ENCODE assay signal across 1 cellular context in genomic region chr6:88891135-88891845, GRCh38.
TF ChIP-seq lines count a peak whose summit lies in the region.

No MANE protein-coding gene starts in this region.

TF ChIP-seq in K562, 482 proteins besides CTCF, POLR2A, EP300 and RAD21 (continues in another document):
- TF ChIP-seq ZNF274 (IDR thresholded peaks at IDR 0.05; ENCODE audit: borderline replicate concordance, low read depth, low read length) (no peak), SMAD4 (CRISPR knock-in tag; conservative IDR thresholded peaks at IDR 0.05) (0 out of 2 replicates have a peak, but pooled peaks have one; percentile 15), MAFG (tag; conservative IDR thresholded peaks at IDR 0.05) (peak; percentile 52), FIP1L1 (IDR thresholded peaks at IDR 0.05; ENCODE audit: low read depth, low read length, poor library complexity, severe bottlenecking) (no peak), HMBOX1 (IDR thresholded peaks at IDR 0.05) (0 out of 2 replicates have a peak, but pooled peaks have one; percentile 18), CBX8 (IDR thresholded peaks at IDR 0.05; ENCODE audit: borderline replicate concordance, extremely low read depth, low read depth, low read length, poor library complexity, severe bottlenecking) (no peak), CAMTA2 (CRISPR knock-in tag; conservative IDR thresholded peaks at IDR 0.05) (no peak), KDM1A (IDR thresholded peaks at IDR 0.05) (peak; percentile 52 to 63; a peak in 2 of 4 replicates), ERF (CRISPR knock-in tag; IDR thresholded peaks at IDR 0.05) (no peak), SMARCA4 (IDR thresholded peaks at IDR 0.05) (peak; percentile 85), L3MBTL2 (IDR thresholded peaks at IDR 0.05) (no peak), LEF1 (IDR thresholded peaks at IDR 0.05) (peak; percentile 67), STAT5A (IDR thresholded peaks at IDR 0.05; ENCODE audit: borderline replicate concordance, low read length) (peak; percentile 67), TAL1 (IDR thresholded peaks at IDR 0.05) (peak; percentile 77), ZNF785 (CRISPR knock-in tag; IDR thresholded peaks at IDR 0.05) (no peak), DPF2 (IDR thresholded peaks at IDR 0.05) (peak; percentile 87), SMARCC2 (IDR thresholded peaks at IDR 0.05; ENCODE audit: low read depth) (peak; percentile 69), ATF3 (IDR thresholded peaks at IDR 0.05) (peak; percentile 55; the same call in 1 of the 2 replicates), ATF3 (CRISPR knock-in tag; conservative IDR thresholded peaks at IDR 0.05) (no peak), ZKSCAN1 (IDR thresholded peaks at IDR 0.05; ENCODE audit: low read depth, low read length) (no peak), SMAD3 (CRISPR knock-in tag; conservative IDR thresholded peaks at IDR 0.05) (no peak), RBM15 (IDR thresholded peaks at IDR 0.05; ENCODE audit: insufficient read depth, low read length) (no peak), ARID1B (IDR thresholded peaks at IDR 0.05) (peak; percentile 87), NFIC (IDR thresholded peaks at IDR 0.05) (0 out of 2 replicates have a peak, but pooled peaks have one; percentile 19), POLR2AphosphoS5 (IDR thresholded peaks at IDR 0.05; ENCODE audit: control insufficient read depth, insufficient read depth, low read depth, low read length) (0 out of 2 replicates have a peak, but pooled peaks have one; percentile 48), ZNF280B (CRISPR knock-in tag; IDR thresholded peaks at IDR 0.05) (no peak), TARDBP (IDR thresholded peaks at IDR 0.05) (no peak), ZNF140 (CRISPR knock-in tag; IDR thresholded peaks at IDR 0.05) (no peak), GATA2 (CRISPR knock-in tag; IDR thresholded peaks at IDR 0.05) (peak; percentile 34; the same call in 1 of the 2 replicates), CBFA2T2 (conservative IDR thresholded peaks at IDR 0.05) (peak; percentile 46), NCOR1 (IDR thresholded peaks at IDR 0.05) (peak; percentile 70), PTTG1 (tag; IDR thresholded peaks at IDR 0.05; ENCODE audit: low read depth) (no peak), ESRRB (CRISPR knock-in tag; IDR thresholded peaks at IDR 0.05; ENCODE audit: borderline replicate concordance) (no peak), SOX6 (IDR thresholded peaks at IDR 0.05) (0 out of 2 replicates have a peak, but pooled peaks have one; percentile 47), TCF3 (CRISPR knock-in tag; IDR thresholded peaks at IDR 0.05) (peak; percentile 84), AFF4 (CRISPR knock-in tag; IDR thresholded peaks at IDR 0.05) (no peak), ZNF316 (IDR thresholded peaks at IDR 0.05) (peak; percentile 57), CTBP1 (IDR thresholded peaks at IDR 0.05; ENCODE audit: borderline replicate concordance) (no peak), BHLHE40 (IDR thresholded peaks at IDR 0.05; ENCODE audit: low read length) (no peak), NFE2 (IDR thresholded peaks at IDR 0.05; ENCODE audit: low read depth) (peak; percentile 57; the same call in 1 of the 2 replicates), ZNF239 (CRISPR knock-in tag; IDR thresholded peaks at IDR 0.05) (no peak)
- TF ChIP-seq, protein P1, sequence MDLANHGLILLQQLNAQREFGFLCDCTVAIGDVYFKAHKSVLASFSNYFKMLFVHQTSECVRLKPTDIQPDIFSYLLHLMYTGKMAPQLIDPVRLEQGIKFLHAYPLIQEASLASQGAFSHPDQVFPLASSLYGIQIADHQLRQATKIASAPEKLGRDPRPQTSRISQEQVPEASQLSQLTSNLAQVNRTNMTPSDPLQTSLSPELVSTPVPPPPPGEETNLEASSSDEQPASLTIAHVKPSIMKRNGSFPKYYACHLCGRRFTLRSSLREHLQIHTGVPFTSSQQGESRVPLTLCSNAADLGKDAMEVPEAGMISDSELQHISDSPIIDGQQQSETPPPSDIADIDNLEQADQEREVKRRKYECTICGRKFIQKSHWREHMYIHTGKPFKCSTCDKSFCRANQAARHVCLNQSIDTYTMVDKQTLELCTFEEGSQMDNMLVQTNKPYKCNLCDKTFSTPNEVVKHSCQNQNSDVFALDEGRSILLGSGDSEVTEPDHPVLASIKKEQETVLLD (IDR thresholded peaks at IDR 0.05), result no peak
- TF ChIP-seq, protein P2, sequence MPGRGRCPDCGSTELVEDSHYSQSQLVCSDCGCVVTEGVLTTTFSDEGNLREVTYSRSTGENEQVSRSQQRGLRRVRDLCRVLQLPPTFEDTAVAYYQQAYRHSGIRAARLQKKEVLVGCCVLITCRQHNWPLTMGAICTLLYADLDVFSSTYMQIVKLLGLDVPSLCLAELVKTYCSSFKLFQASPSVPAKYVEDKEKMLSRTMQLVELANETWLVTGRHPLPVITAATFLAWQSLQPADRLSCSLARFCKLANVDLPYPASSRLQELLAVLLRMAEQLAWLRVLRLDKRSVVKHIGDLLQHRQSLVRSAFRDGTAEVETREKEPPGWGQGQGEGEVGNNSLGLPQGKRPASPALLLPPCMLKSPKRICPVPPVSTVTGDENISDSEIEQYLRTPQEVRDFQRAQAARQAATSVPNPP (IDR thresholded peaks at IDR 0.05; ENCODE audit: borderline replicate concordance, insufficient read depth, insufficient read length), result no peak
- TF ChIP-seq, protein P3, sequence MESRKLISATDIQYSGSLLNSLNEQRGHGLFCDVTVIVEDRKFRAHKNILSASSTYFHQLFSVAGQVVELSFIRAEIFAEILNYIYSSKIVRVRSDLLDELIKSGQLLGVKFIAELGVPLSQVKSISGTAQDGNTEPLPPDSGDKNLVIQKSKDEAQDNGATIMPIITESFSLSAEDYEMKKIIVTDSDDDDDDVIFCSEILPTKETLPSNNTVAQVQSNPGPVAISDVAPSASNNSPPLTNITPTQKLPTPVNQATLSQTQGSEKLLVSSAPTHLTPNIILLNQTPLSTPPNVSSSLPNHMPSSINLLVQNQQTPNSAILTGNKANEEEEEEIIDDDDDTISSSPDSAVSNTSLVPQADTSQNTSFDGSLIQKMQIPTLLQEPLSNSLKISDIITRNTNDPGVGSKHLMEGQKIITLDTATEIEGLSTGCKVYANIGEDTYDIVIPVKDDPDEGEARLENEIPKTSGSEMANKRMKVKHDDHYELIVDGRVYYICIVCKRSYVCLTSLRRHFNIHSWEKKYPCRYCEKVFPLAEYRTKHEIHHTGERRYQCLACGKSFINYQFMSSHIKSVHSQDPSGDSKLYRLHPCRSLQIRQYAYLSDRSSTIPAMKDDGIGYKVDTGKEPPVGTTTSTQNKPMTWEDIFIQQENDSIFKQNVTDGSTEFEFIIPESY (CRISPR knock-in tag; IDR thresholded peaks at IDR 0.05), result no peak
- TF ChIP-seq, protein P4, sequence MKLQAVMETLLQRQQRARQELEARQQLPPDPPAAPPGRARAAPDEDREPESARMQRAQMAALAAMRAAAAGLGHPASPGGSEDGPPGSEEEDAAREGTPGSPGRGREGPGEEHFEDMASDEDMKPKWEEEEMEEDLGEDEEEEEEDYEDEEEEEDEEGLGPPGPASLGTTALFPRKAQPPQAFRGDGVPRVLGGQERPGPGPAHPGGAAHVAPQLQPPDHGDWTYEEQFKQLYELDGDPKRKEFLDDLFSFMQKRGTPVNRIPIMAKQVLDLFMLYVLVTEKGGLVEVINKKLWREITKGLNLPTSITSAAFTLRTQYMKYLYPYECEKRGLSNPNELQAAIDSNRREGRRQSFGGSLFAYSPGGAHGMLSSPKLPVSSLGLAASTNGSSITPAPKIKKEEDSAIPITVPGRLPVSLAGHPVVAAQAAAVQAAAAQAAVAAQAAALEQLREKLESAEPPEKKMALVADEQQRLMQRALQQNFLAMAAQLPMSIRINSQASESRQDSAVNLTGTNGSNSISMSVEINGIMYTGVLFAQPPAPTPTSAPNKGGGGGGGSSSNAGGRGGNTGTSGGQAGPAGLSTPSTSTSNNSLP (IDR thresholded peaks at IDR 0.05; ENCODE audit: borderline replicate concordance, low read depth, low read length), result peak; percentile 23; the same call in 1 of the 2 replicates
- TF ChIP-seq, protein P5, sequence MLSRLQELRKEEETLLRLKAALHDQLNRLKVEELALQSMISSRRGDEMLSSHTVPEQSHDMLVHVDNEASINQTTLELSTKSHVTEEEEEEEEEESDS (CRISPR knock-in tag; IDR thresholded peaks at IDR 0.05), result no peak
- TF ChIP-seq, protein P6, sequence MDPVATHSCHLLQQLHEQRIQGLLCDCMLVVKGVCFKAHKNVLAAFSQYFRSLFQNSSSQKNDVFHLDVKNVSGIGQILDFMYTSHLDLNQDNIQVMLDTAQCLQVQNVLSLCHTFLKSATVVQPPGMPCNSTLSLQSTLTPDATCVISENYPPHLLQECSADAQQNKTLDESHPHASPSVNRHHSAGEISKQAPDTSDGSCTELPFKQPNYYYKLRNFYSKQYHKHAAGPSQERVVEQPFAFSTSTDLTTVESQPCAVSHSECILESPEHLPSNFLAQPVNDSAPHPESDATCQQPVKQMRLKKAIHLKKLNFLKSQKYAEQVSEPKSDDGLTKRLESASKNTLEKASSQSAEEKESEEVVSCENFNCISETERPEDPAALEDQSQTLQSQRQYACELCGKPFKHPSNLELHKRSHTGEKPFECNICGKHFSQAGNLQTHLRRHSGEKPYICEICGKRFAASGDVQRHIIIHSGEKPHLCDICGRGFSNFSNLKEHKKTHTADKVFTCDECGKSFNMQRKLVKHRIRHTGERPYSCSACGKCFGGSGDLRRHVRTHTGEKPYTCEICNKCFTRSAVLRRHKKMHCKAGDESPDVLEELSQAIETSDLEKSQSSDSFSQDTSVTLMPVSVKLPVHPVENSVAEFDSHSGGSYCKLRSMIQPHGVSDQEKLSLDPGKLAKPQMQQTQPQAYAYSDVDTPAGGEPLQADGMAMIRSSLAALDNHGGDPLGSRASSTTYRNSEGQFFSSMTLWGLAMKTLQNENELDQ (CRISPR knock-in tag; IDR thresholded peaks at IDR 0.05; ENCODE audit: borderline replicate concordance), result no peak
- TF ChIP-seq, protein P7, sequence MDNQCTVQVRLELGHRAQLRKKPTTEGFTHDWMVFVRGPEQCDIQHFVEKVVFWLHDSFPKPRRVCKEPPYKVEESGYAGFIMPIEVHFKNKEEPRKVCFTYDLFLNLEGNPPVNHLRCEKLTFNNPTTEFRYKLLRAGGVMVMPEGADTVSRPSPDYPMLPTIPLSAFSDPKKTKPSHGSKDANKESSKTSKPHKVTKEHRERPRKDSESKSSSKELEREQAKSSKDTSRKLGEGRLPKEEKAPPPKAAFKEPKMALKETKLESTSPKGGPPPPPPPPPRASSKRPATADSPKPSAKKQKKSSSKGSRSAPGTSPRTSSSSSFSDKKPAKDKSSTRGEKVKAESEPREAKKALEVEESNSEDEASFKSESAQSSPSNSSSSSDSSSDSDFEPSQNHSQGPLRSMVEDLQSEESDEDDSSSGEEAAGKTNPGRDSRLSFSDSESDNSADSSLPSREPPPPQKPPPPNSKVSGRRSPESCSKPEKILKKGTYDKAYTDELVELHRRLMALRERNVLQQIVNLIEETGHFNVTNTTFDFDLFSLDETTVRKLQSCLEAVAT (IDR thresholded peaks at IDR 0.05), result peak in 1 of 2 experiments; percentile 76; a peak in 1 of 4 replicates
